27 cellular contexts compared by ENCODE assay signal in the genomic region with DNA sequence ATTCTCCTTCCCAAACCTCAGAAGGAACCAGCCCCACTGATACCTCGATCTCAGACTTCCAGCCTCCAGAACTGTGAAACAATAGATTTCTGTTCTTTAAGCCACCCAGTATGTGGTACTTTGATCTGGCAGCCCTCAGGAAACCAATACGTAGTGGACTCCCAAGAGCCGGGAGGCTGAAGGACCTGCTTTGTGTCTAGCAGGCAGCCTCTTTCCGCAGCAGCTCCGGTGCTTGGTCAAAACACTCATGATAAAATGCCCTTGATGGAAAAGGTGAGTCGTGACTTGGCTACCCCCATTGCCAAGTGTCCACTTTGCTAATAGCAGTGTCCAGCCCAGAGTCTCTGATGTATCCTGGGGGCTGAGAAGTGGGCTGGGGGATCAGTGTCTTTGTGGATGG.
"Had no signal": no experiment of that assay in that cellular context is flagged by ENCODE, and none has a peak within 500 bp of the region (broad histone marks: within the 10 kb centered on the region; RNA-seq: fewer than 3 reads in every experiment).

No MANE protein-coding gene starts in this region.

- ATAC-seq: stimulated activated effector memory CD8-positive, alpha-beta T cell treated with anti-CD3 and anti-CD28 coated beads, Interleukin-12 subunit alpha, Interleukin-12 subunit beta, amount 100 ng/mL, for 72 hours; stimulated activated memory B cell treated with anti-CD40 and anti-IgM and Interleukin-4, amounts not matched to agents 10 μg/mL and 1 μg/mL and 100 μg/mL, for 72 hours; stimulated activated naive B cell treated with anti-CD40 and anti-IgM and Interleukin-4, amounts not matched to agents 10 μg/mL and 1 μg/mL and 100 μg/mL, for 72 hours; stimulated activated naive CD8-positive, alpha-beta T cell treated with anti-CD3 and anti-CD28 coated beads, Interleukin-15, amount 100 ng/mL, for 72 hours; stimulated activated naive CD8-positive, alpha-beta T cell treated with anti-CD3 and anti-CD28 coated beads, Interleukin-15, Interleukin-2, amounts not matched to agents 100 U/mL and 50 U/mL, for 24 hours; upper lobe of right lung had no signal

- H3K27ac ChIP-seq: stomach, suprapubic skin, testis, thoracic aorta, thyroid gland, tibial artery, tibial nerve, transverse colon, upper lobe of left lung, upper lobe of right lung, uterus, vagina had no signal

- H3K27me3 ChIP-seq: stomach, suprapubic skin, testis, thyroid gland, tibial artery, tibial nerve, transverse colon, upper lobe of left lung, upper lobe of right lung, uterus, vagina had no signal

- H3K9me3 ChIP-seq: suprapubic skin, testis, thyroid gland, transverse colon, upper lobe of right lung, uterus, vagina had no signal

- FAIRE-seq: urothelium cell line had no signal

- DNase-seq: stimulated activated CD4-positive, alpha-beta T cell treated with anti-CD3 and anti-CD28 coated beads, Interleukin-2, amount 100 ng/mL, for 48 hours; stimulated activated CD4-positive, alpha-beta T cell treated with anti-CD3 and anti-CD28 coated beads, Interleukin-4, amount 100 ng/mL, for 1 hour; stimulated activated CD4-positive, alpha-beta T cell treated with anti-CD3 and anti-CD28 coated beads, Interleukin-4, amount 100 ng/mL, for 24 hours; stimulated activated CD4-positive, alpha-beta T cell treated with anti-CD3 and anti-CD28 coated beads, Interleukin-4, amount 100 ng/mL, for 4 hours; stimulated activated CD8-positive, alpha-beta memory T cell treated with anti-CD3 and anti-CD28 coated beads, Interleukin-4, amount 100 ng/mL, for 48 hours; stimulated activated naive B cell treated with anti-CD40 and anti-IgM and Interleukin-4, amounts not matched to agents 10 μg/mL and 1 μg/mL and 100 μg/mL, for 72 hours; stimulated activated naive CD4-positive, alpha-beta T cell; stimulated activated naive CD4-positive, alpha-beta T cell treated with Interleukin-2 at 50 U/mL for 16 hours; stimulated activated naive CD8-positive, alpha-beta T cell treated with anti-CD3 and anti-CD28 coated beads, Interleukin-15, amount 100 ng/mL, for 72 hours; stimulated activated naive CD8-positive, alpha-beta T cell treated with anti-CD3 and anti-CD28 coated beads, Interleukin-15, Interleukin-2, amounts not matched to agents 100 U/mL and 50 U/mL, for 24 hours; stomach; substantia nigra; testis; thyroid gland; tibial artery; transverse colon; trophoblast cell; upper lobe of left lung; upper lobe of right lung; uterus had no signal

- H3K36me3 ChIP-seq: stomach, suprapubic skin, thoracic aorta, thyroid gland, tibial artery, tibial nerve, transverse colon, upper lobe of left lung, upper lobe of right lung, uterus, vagina had no signal

- H3K4me3 ChIP-seq: stomach, suprapubic skin, testis, thoracic aorta, thyroid gland, tibial artery, tibial nerve, transverse colon, upper lobe of left lung, upper lobe of right lung, uterus, vagina had no signal

- H3K4me1 ChIP-seq: suprapubic skin, testis, thyroid gland, tibial artery, tibial nerve, transverse colon, upper lobe of left lung, upper lobe of right lung, uterus, vagina had no signal
